ENCODE assay signal across 8 cellular contexts in the genomic region with DNA sequence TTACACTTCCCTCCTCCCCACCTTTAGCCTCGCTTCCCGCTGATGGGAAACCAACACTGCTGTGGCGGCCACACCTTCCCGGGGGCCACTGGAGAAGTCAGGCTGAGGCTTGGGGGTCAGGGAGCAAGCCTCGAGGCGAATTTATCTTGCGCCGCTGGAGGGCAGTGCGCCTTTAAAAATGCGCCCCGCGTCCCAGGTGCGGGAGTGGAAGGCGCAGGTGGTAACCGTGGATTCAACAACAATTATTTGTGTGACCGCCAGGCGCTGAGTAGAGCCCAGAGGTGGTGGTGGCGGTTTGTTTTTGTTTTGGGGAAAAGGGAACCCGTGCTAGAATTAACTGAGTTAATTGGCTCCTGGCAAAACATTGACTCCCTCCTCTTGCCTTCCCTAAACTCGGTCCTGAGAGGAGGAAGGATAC. TPM values are rescaled to one million over a fixed set of nuclear protein-coding genes. Genes with fewer than 3 reads are reported as not detected.
DNase-seq lines count a peak whose midpoint lies in the region; ATAC-seq lines count a peak whose summit lies in the region.

No MANE protein-coding gene starts in this region.

- H3K79me2 ChIP-seq in Karpas-422 (ENCODE audit: low read length): peaks cover 5% of the 10 kb centered on the region

- H3K27ac ChIP-seq in Karpas-422 (ENCODE audit: low read length) (no peak overlapping the region), iPS DF 6.9 (ENCODE audit: low read length) (no peak overlapping the region)

- H3K27me3 ChIP-seq in Karpas-422 (ENCODE audit: low read length) (no peaks in the 10 kb centered on the region), adipocyte (replicated peaks; ENCODE audit: control insufficient read depth, insufficient read depth, low read length) (peaks cover 67% of the 10 kb centered on the region), iPS DF 6.9 (ENCODE audit: control insufficient read depth, insufficient read depth, low read length) (peaks cover 4% of the 10 kb centered on the region; the same call in 1 of the 2 replicates)

- no CpG with 5 or more reads among the region's 20 CpGs for WGBS in iPS DF 6.9 (ENCODE audit: insufficient coverage, insufficient read length)

- ATAC-seq in HG02798 (IDR thresholded peaks at IDR 0.05; ENCODE audit: poor library complexity, unreplicated experiment): no peak

- H3K4me1 ChIP-seq in Karpas-422 (ENCODE audit: low read length): peaks cover 37% of the 10 kb centered on the region
- peaks cover 4% of the 10 kb centered on the region for H3K4me1 ChIP-seq in adipocyte (ENCODE audit: control insufficient read depth, insufficient read depth, low read length)
- H3K4me1 ChIP-seq in iPS DF 6.9 (ENCODE audit: control insufficient read depth, insufficient read depth, low read length): peaks cover 4% of the 10 kb centered on the region

- no peak overlapping the region for H3K9ac ChIP-seq in Karpas-422 (ENCODE audit: low read length)
- no peak overlapping the region for H3K9ac ChIP-seq in adipocyte (ENCODE audit: low read length)

- in situ Hi-C loops in G401 (cut with HindIII; ENCODE audit: low sequenced_read_pairs): no loop called here

- H2AFZ ChIP-seq in Karpas-422 (ENCODE audit: low read length): no peak overlapping the region

- no peaks in the 10 kb centered on the region for H3K9me2 ChIP-seq in Karpas-422 (replicated peaks; ENCODE audit: insufficient read depth, low read length)

- H4K20me1 ChIP-seq in Karpas-422 (ENCODE audit: insufficient read depth, low read depth, low read length): peaks cover 5% of the 10 kb centered on the region; the same call in 1 of the 2 replicates

- H3K36me3 ChIP-seq in Karpas-422 (ENCODE audit: insufficient read depth, low read length) (no peaks in the 10 kb centered on the region), adipocyte (ENCODE audit: control insufficient read depth, insufficient read depth, low read length, severe bottlenecking) (no peaks in the 10 kb centered on the region), iPS DF 6.9 (ENCODE audit: control insufficient read depth, insufficient read depth, low read length) (no peaks in the 10 kb centered on the region)

- DNase-seq in G401 (ENCODE audit: low spot score) (peak; percentile 82), Karpas-422 (peak; percentile 91), T follicular helper cell (ENCODE audit: low read depth) (peak; percentile 61), adipocyte (ENCODE audit: low read depth) (peak; percentile 45), iPS DF 6.9 (ENCODE audit: low read depth, low spot score) (peak; percentile 60), globus pallidus (ENCODE audit: low spot score) (no peak)
- peak; percentile 43 to 62 for DNase-seq in stimulated activated CD4-positive, alpha-beta T cell treated with anti-CD3 and anti-CD28 coated beads, Interleukin-15, amount 100 ng/mL, for 48 hours (ENCODE audit: low read depth in 2 of 2)

- no peaks in the 10 kb centered on the region for H3K9me3 ChIP-seq in Karpas-422 (ENCODE audit: low read length)
- H3K9me3 ChIP-seq in adipocyte (ENCODE audit: control insufficient read depth, low read length): peaks cover 7% of the 10 kb centered on the region
- no peaks in the 10 kb centered on the region for H3K9me3 ChIP-seq in iPS DF 6.9 (ENCODE audit: control insufficient read depth, insufficient read depth, low read length)

- H3K4me3 ChIP-seq in Karpas-422 (ENCODE audit: low read length) (no peak overlapping the region), adipocyte (ENCODE audit: low read length) (no peak overlapping the region), iPS DF 6.9 (ENCODE audit: low read length) (no peak overlapping the region; the same call in 1 of the 2 replicates)

- H3K4me2 ChIP-seq in Karpas-422 (ENCODE audit: low read depth, low read length, poor library complexity, severe bottlenecking): peak overlapping the region; percentile 58

RNA-seq across cellular contexts. Expression of gene CFAP77, which starts 1.1 kb away (rescaled TPM):
- total RNA-seq in G401 (2014; rRNA removed; shearing (Covaris generic)): not detected in 2 replicates
- not detected in 2 replicates for total RNA-seq in Karpas-422 (2014; rRNA removed; shearing (Covaris generic); ENCODE audit: low replicate concordance)

RNA-seq across cellular contexts. Expression of gene TTF1, which starts 4.5 kb away (rescaled TPM):
- 7.8 and 18.4 TPM in 2 replicates for total RNA-seq in G401 (2014; rRNA removed; shearing (Covaris generic))
- total RNA-seq in Karpas-422 (2014; rRNA removed; shearing (Covaris generic); ENCODE audit: low replicate concordance): 7.0 and 10.2 TPM in 2 replicates

RNA-seq across cellular contexts. Expression of gene SETX, which starts 56.3 kb away (rescaled TPM):
- 17.5 and 26.9 TPM in 2 replicates for total RNA-seq in G401 (2014; rRNA removed; shearing (Covaris generic))
- total RNA-seq in Karpas-422 (2014; rRNA removed; shearing (Covaris generic); ENCODE audit: low replicate concordance): 56.0 and 56.7 TPM in 2 replicates
